27 cellular contexts compared by ENCODE assay signal in genomic region chr7:26855421-26855820, GRCh38. TPM values are rescaled to one million over a fixed set of nuclear protein-coding genes. Genes with fewer than 3 reads are reported as not detected.
DNase-seq lines count a peak whose midpoint lies in the region; ATAC-seq and TF ChIP-seq lines count a peak whose summit lies in the region.
"Had no signal": no experiment of that assay in that cellular context is flagged by ENCODE, and none has a peak within 500 bp of the region (broad histone marks: within the 10 kb centered on the region; RNA-seq: fewer than 3 reads in every experiment).

No MANE protein-coding gene starts in this region.

- H3K4me3 Mint-ChIP-seq in mesothelial cell of epicardium, result peak overlapping the region; percentile 13
- H3K4me3 Mint-ChIP-seq: activated CD4-positive, alpha-beta memory T cell treated with anti-CD3 and anti-CD28 coated beads, Interleukin-2, amount 10 ng/mL, durations not matched to agents 7 days and 5 days; activated naive CD4-positive, alpha-beta T cell treated with anti-CD3 and anti-CD28 coated beads for 36 hours; activated T-helper 1 cell treated with anti-CD3 and anti-CD28 coated beads, Interleukin-12 subunit alpha, Interleukin-12 subunit beta, Interleukin-2, Interleukin-4 antibody, amounts not matched to agents 30 ng/mL and 10 ng/mL and 1 ng/mL, durations not matched to agents 14 hours and 24 hours and 36 hours; CD4-positive, alpha-beta memory T cell; endodermal cell; naive thymus-derived CD8-positive, alpha-beta T cell; stimulated activated effector memory CD8-positive, alpha-beta T cell treated with anti-CD3 and anti-CD28 coated beads, Interleukin-12 subunit alpha, Interleukin-12 subunit beta, amount 100 ng/mL, for 72 hours; T-helper 2 cell treated with Interferon-gamma antibody and Interleukin-4, amounts not matched to agents 5 μg/mL and 100 μg/mL, for 36 hours had no signal

- TF ChIP-seq POLR2A in Peyer's patch (IDR thresholded peaks at IDR 0.05) (no peak), esophagus squamous epithelium (IDR thresholded peaks at IDR 0.05) (no peak), upper lobe of left lung (IDR thresholded peaks at IDR 0.05) (no peak), suprapubic skin (IDR thresholded peaks at IDR 0.05) (no peak)

- no peak for ATAC-seq in upper lobe of left lung (ENCODE audit: low FRiP score in 2 of 2)
- ATAC-seq: body of pancreas; HCT116; left ventricle myocardium superior; naive thymus-derived CD8-positive, alpha-beta T cell; stimulated activated effector memory CD8-positive, alpha-beta T cell treated with anti-CD3 and anti-CD28 coated beads, Interleukin-12 subunit alpha, Interleukin-12 subunit beta, amount 100 ng/mL, for 72 hours had no signal

- H3K36me3 Mint-ChIP-seq in mesothelial cell of epicardium, result peaks cover 1% of the 10 kb centered on the region
- H3K36me3 Mint-ChIP-seq: CD4-positive, alpha-beta memory T cell had no signal

- no peaks in the 10 kb centered on the region for H3K36me3 ChIP-seq in Peyer's patch
- H3K36me3 ChIP-seq in esophagus squamous epithelium, result peaks cover 0 to 9% (median 0%) of the 10 kb centered on the region in 3 donors
- H3K36me3 ChIP-seq in upper lobe of left lung, result no peaks in the 10 kb centered on the region
- H3K36me3 ChIP-seq in suprapubic skin, result no peaks in the 10 kb centered on the region
- H3K36me3 ChIP-seq: adrenal gland had no signal

- no peaks in the 10 kb centered on the region for H3K9me3 ChIP-seq in Peyer's patch
- H3K9me3 ChIP-seq in esophagus squamous epithelium, result no peaks in the 10 kb centered on the region
- H3K9me3 ChIP-seq in upper lobe of left lung, result no peaks in the 10 kb centered on the region
- no peaks in the 10 kb centered on the region for H3K9me3 ChIP-seq in suprapubic skin
- H3K9me3 ChIP-seq: adrenal gland, body of pancreas had no signal

- H3K9me3 Mint-ChIP-seq in mesothelial cell of epicardium, result no peaks in the 10 kb centered on the region
- H3K9me3 Mint-ChIP-seq: activated CD4-positive, alpha-beta memory T cell treated with anti-CD3 and anti-CD28 coated beads, Interleukin-2, amount 10 ng/mL, durations not matched to agents 7 days and 5 days; activated naive CD4-positive, alpha-beta T cell treated with anti-CD3 and anti-CD28 coated beads for 36 hours; activated T-helper 1 cell treated with anti-CD3 and anti-CD28 coated beads, Interleukin-12 subunit alpha, Interleukin-12 subunit beta, Interleukin-2, Interleukin-4 antibody, amounts not matched to agents 30 ng/mL and 10 ng/mL and 1 ng/mL, durations not matched to agents 14 hours and 24 hours and 36 hours; endodermal cell; stimulated activated effector memory CD8-positive, alpha-beta T cell treated with anti-CD3 and anti-CD28 coated beads, Interleukin-12 subunit alpha, Interleukin-12 subunit beta, amount 100 ng/mL, for 72 hours; T-helper 2 cell treated with Interferon-gamma antibody and Interleukin-4, amounts not matched to agents 5 μg/mL and 100 μg/mL, for 36 hours had no signal

- TF ChIP-seq EP300 in upper lobe of left lung (IDR thresholded peaks at IDR 0.05), result no peak
- no peak for TF ChIP-seq EP300 in suprapubic skin (IDR thresholded peaks at IDR 0.05)

- intact Hi-C loops in esophagus squamous epithelium (cut with DNase I), result loop anchor here (5.0 kb wide), 1 partner anchor 287 kb away; the partner anchor contains the start of gene HOXA5

- H3K4me1 ChIP-seq in Peyer's patch, result peaks cover 0 to 16% (median 3%) of the 10 kb centered on the region in 4 donors
- H3K4me1 ChIP-seq in esophagus squamous epithelium, result peaks cover 0 to 60% (median 4%) of the 10 kb centered on the region in 3 donors
- peaks cover 0 to 10% (median 8%) of the 10 kb centered on the region in 4 donors for H3K4me1 ChIP-seq in upper lobe of left lung
- peaks cover 11% of the 10 kb centered on the region for H3K4me1 ChIP-seq in suprapubic skin
- H3K4me1 ChIP-seq: body of pancreas had no signal

- no peaks in the 10 kb centered on the region for H3K27me3 Mint-ChIP-seq in mesothelial cell of epicardium (ENCODE audit: low read depth)

- peak overlapping the region; percentile 88 for H3K27ac Mint-ChIP-seq in mesothelial cell of epicardium
- H3K27ac Mint-ChIP-seq: activated CD4-positive, alpha-beta memory T cell treated with anti-CD3 and anti-CD28 coated beads, Interleukin-2, amount 10 ng/mL, durations not matched to agents 7 days and 5 days; activated naive CD4-positive, alpha-beta T cell treated with anti-CD3 and anti-CD28 coated beads for 36 hours; activated T-helper 1 cell treated with anti-CD3 and anti-CD28 coated beads, Interleukin-12 subunit alpha, Interleukin-12 subunit beta, Interleukin-2, Interleukin-4 antibody, amounts not matched to agents 30 ng/mL and 10 ng/mL and 1 ng/mL, durations not matched to agents 14 hours and 24 hours and 36 hours; CD4-positive, alpha-beta memory T cell; endodermal cell; naive thymus-derived CD8-positive, alpha-beta T cell; stimulated activated effector memory CD8-positive, alpha-beta T cell treated with anti-CD3 and anti-CD28 coated beads, Interleukin-12 subunit alpha, Interleukin-12 subunit beta, amount 100 ng/mL, for 72 hours; T-helper 2 cell treated with Interferon-gamma antibody and Interleukin-4, amounts not matched to agents 5 μg/mL and 100 μg/mL, for 36 hours had no signal

- WGBS in esophagus squamous epithelium, 2 donors, result 35 to 44% methylated on average over 1 of the region's 1 CpG
- 56 to 59% methylated on average over 1 of the region's 1 CpG for WGBS in upper lobe of left lung, 2 donors
- 63% methylated on average over 1 of the region's 1 CpG for WGBS in suprapubic skin

- TF ChIP-seq CTCF in Peyer's patch (IDR thresholded peaks at IDR 0.05), result no peak
- no peak for TF ChIP-seq CTCF in esophagus squamous epithelium (IDR thresholded peaks at IDR 0.05)
- no peak for TF ChIP-seq CTCF in mesothelial cell of epicardium (IDR thresholded peaks at IDR 0.05; ENCODE audit: unreplicated experiment)
- no peak for TF ChIP-seq CTCF in upper lobe of left lung (IDR thresholded peaks at IDR 0.05)
- TF ChIP-seq CTCF in suprapubic skin (IDR thresholded peaks at IDR 0.05), result no peak

- DNase-seq in Peyer's patch (no peak), esophagus squamous epithelium (lab: John Stamatoyannopoulos, UW) (no peak), mesothelial cell of epicardium (ENCODE audit: low spot score in 2 of 2, unreplicated experiment in 2 of 2) (no peak), upper lobe of left lung (no peak), GM03348 (ENCODE audit: low spot score) (no peak), NCI-H1105 treated with DMSO at 0.1 percent for 48 hours (lab: John Stamatoyannopoulos, UW) (no peak), suprapubic skin (ENCODE audit: low spot score in 2 of 2) (no peak)
- DNase-seq: activated CD4-positive, alpha-beta memory T cell treated with anti-CD3 and anti-CD28 coated beads, Interleukin-2, amount 10 ng/mL, durations not matched to agents 7 days and 5 days; activated CD8-positive, alpha-beta memory T cell treated with anti-CD3 and anti-CD28 coated beads, Interleukin-2, amount 50 U/mL, for 4 hours; activated naive CD4-positive, alpha-beta T cell treated with anti-CD3 and anti-CD28 coated beads for 36 hours; adrenal gland; body of pancreas; CD4-positive, alpha-beta memory T cell; dermis blood vessel endothelial cell; endodermal cell; hypothalamus; left ventricle myocardium superior; naive thymus-derived CD8-positive, alpha-beta T cell; NCI-H1092 treated with DMSO at 0.1 percent for 48 hours; NCI-H2081; NCI-H526 treated with DMSO at 0.1 percent for 48 hours; nucleus accumbens; substantia nigra had no signal

- H3K4me1 Mint-ChIP-seq in mesothelial cell of epicardium, result peaks cover 76% of the 10 kb centered on the region

- no peaks in the 10 kb centered on the region for H3K27me3 ChIP-seq in Peyer's patch
- H3K27me3 ChIP-seq in esophagus squamous epithelium, result peaks cover 0 to 43% (median 0%) of the 10 kb centered on the region in 4 donors
- H3K27me3 ChIP-seq in upper lobe of left lung, result no peaks in the 10 kb centered on the region
- H3K27me3 ChIP-seq in suprapubic skin, result no peaks in the 10 kb centered on the region
- H3K27me3 ChIP-seq: adrenal gland, body of pancreas had no signal

- H3K27ac ChIP-seq in Peyer's patch (peak overlapping the region in 3 of 4 donors; percentile 18 to 78 (median 38)), esophagus squamous epithelium (peak overlapping the region in 3 of 4 donors; percentile 82 to 99 (median 98)), upper lobe of left lung (peak overlapping the region; percentile 23 to 92 (median 60)), suprapubic skin (no peak overlapping the region)
- H3K27ac ChIP-seq: body of pancreas had no signal

- H3K4me3 ChIP-seq in Peyer's patch (no peak overlapping the region), esophagus squamous epithelium (peak overlapping the region in 2 of 4 donors; percentile 20 to 24), upper lobe of left lung (peak overlapping the region in 1 of 4 donors; percentile 24), suprapubic skin (no peak overlapping the region)
- H3K4me3 ChIP-seq: body of pancreas had no signal

RNA-seq across cellular contexts. Expression of gene SKAP2, which starts 9.0 kb away (rescaled TPM):
- 100 to 1,000 TPM in 1 of 4 donors, 10 to 100 TPM in 3; 32.2 to 101 (median 37.9) TPM for total RNA-seq in Peyer's patch
- total RNA-seq in esophagus squamous epithelium, result 10 to 100 TPM; 19.3 to 25.2 (median 21.4) TPM
- 48.1 to 58.4 TPM (median 50.8 TPM) in 3 replicates for total RNA-seq in mesothelial cell of epicardium
- 10 to 100 TPM; 21.7 to 57.2 (median 32.6) TPM for total RNA-seq in upper lobe of left lung
- total RNA-seq in suprapubic skin, result 10 to 100 TPM; 21.3 to 34.4 (median 23.9) TPM
